31 cellular contexts compared by ENCODE assay signal in genomic region chr3:104951426-104951825, GRCh38.
DNase-seq lines count a peak whose midpoint lies in the region; TF ChIP-seq lines count a peak whose summit lies in the region.
"Had no signal": no experiment of that assay in that cellular context is flagged by ENCODE, and none has a peak within 500 bp of the region (broad histone marks: within the 10 kb centered on the region; RNA-seq: fewer than 3 reads in every experiment).

No MANE protein-coding gene starts in this region.

- peak overlapping the region; percentile 15 for H3K4me3 Mint-ChIP-seq in MCF 10A (ENCODE audit: unreplicated experiment)
- no peak overlapping the region for H3K4me3 Mint-ChIP-seq in activated naive CD4-positive, alpha-beta T cell treated with anti-CD3 and anti-CD28 coated beads, Interleukin-2, amount 10 ng/mL, durations not matched to agents 7 days and 5 days
- H3K4me3 Mint-ChIP-seq: activated CD8-positive, alpha-beta T cell treated with anti-CD3 and anti-CD28 coated beads for 36 hours; activated naive CD8-positive, alpha-beta T cell treated with anti-CD3 and anti-CD28 coated beads, Interleukin-2, amount 10 ng/mL, durations not matched to agents 7 days and 5 days; CD14-positive monocyte; endodermal cell; H9; stimulated activated naive CD8-positive, alpha-beta T cell treated with anti-CD3 and anti-CD28 coated beads, Interleukin-15, amount 100 ng/mL, for 72 hours; T-helper 1 cell treated with Interleukin-12 subunit alpha and Interleukin-12 subunit beta and Interleukin-4 antibody, amounts not matched to agents 30 μg/mL and 1 μg/mL, for 36 hours had no signal

- H3K27me3 ChIP-seq in breast epithelium = no peaks in the 10 kb centered on the region
- H3K27me3 ChIP-seq: cardiac muscle cell, esophagus squamous epithelium, heart right ventricle, tibial artery had no signal

- peak; percentile 32 for DNase-seq in MCF 10A (ENCODE audit: unreplicated experiment)
- no peak for DNase-seq in breast epithelium (ENCODE audit: low spot score in 2 of 2)
- DNase-seq in epithelial cell of esophagus (ENCODE audit: low read depth) = peak; percentile 19
- peak; percentile 6 for DNase-seq in myocyte (ENCODE audit: low read depth)
- peak; percentile 33 for DNase-seq in smooth muscle cell of the brain vasculature (ENCODE audit: low read depth, low spot score)
- no peak for DNase-seq in OCI-M2 (lab: John Stamatoyannopoulos, UW; ENCODE audit: unreplicated experiment)
- no peak for DNase-seq in globus pallidus (ENCODE audit: low spot score)
- DNase-seq in activated naive CD4-positive, alpha-beta T cell treated with anti-CD3 and anti-CD28 coated beads, Interleukin-2, amount 10 ng/mL, durations not matched to agents 7 days and 5 days = no peak
- DNase-seq: activated CD4-positive, alpha-beta T cell treated with anti-CD3 and anti-CD28 coated beads for 1 hour; activated CD8-positive, alpha-beta T cell treated with anti-CD3 and anti-CD28 coated beads for 36 hours; activated naive CD8-positive, alpha-beta T cell treated with anti-CD3 and anti-CD28 coated beads, Interleukin-2, amount 10 ng/mL, durations not matched to agents 7 days and 5 days; DMS79 treated with DMSO at 0.1 percent for 48 hours; endodermal cell; esophagus squamous epithelium; GF-D8; H9; heart right ventricle; KBM-7; MM.1S; NCI-H1417; NCI-H2081 treated with DMSO at 0.1 percent for 48 hours; NCI-H446; NCI-H774; psoas muscle; stimulated activated CD8-positive, alpha-beta memory T cell treated with anti-CD3 and anti-CD28 coated beads, Interleukin-4, amount 100 ng/mL, for 48 hours; stimulated activated naive CD8-positive, alpha-beta T cell treated with anti-CD3 and anti-CD28 coated beads, Interleukin-15, amount 100 ng/mL, for 72 hours; tibial artery had no signal

- intact Hi-C loops in MCF 10A (cut with micrococcal nuclease) (loop anchor here (5.0 kb wide), 1 partner anchor 416 kb away; the partner anchor contains the start of gene ALCAM), breast epithelium (cut with DNase I; ENCODE audit: low total_unique reads) (no loop called here)

- no peaks in the 10 kb centered on the region for H3K36me3 ChIP-seq in breast epithelium
- H3K36me3 ChIP-seq: cardiac muscle cell, esophagus squamous epithelium, heart right ventricle, tibial artery had no signal

- TF ChIP-seq CTCF in MCF 10A (IDR thresholded peaks at IDR 0.05; ENCODE audit: unreplicated experiment) (no peak), breast epithelium (IDR thresholded peaks at IDR 0.05) (no peak), epithelial cell of esophagus (IDR thresholded peaks at IDR 0.05; ENCODE audit: insufficient read depth, low read depth, low read length, missing control alignments) (no peak)

- H3K27ac Mint-ChIP-seq in MCF 10A (ENCODE audit: low read depth, unreplicated experiment) = peak overlapping the region; percentile 95
- H3K27ac Mint-ChIP-seq in activated naive CD4-positive, alpha-beta T cell treated with anti-CD3 and anti-CD28 coated beads, Interleukin-2, amount 10 ng/mL, durations not matched to agents 7 days and 5 days = no peak overlapping the region
- H3K27ac Mint-ChIP-seq: activated CD8-positive, alpha-beta T cell treated with anti-CD3 and anti-CD28 coated beads for 36 hours; activated naive CD8-positive, alpha-beta T cell treated with anti-CD3 and anti-CD28 coated beads, Interleukin-2, amount 10 ng/mL, durations not matched to agents 7 days and 5 days; CD14-positive monocyte; endodermal cell; H9; stimulated activated naive CD8-positive, alpha-beta T cell treated with anti-CD3 and anti-CD28 coated beads, Interleukin-15, amount 100 ng/mL, for 72 hours; T-helper 1 cell treated with Interleukin-12 subunit alpha and Interleukin-12 subunit beta and Interleukin-4 antibody, amounts not matched to agents 30 μg/mL and 1 μg/mL, for 36 hours had no signal

- no peaks in the 10 kb centered on the region for H3K36me3 Mint-ChIP-seq in MCF 10A (ENCODE audit: insufficient read depth, unreplicated experiment)
- no peaks in the 10 kb centered on the region for H3K36me3 Mint-ChIP-seq in activated naive CD4-positive, alpha-beta T cell treated with anti-CD3 and anti-CD28 coated beads, Interleukin-2, amount 10 ng/mL, durations not matched to agents 7 days and 5 days
- H3K36me3 Mint-ChIP-seq: activated naive CD8-positive, alpha-beta T cell treated with anti-CD3 and anti-CD28 coated beads, Interleukin-2, amount 10 ng/mL, durations not matched to agents 7 days and 5 days; CD14-positive monocyte had no signal

- CTCF ChIA-PET in MCF 10A (lab: Yijun Ruan, JAX) = interaction anchor here (0.9 to 1.2 kb wide), 3 partner anchors 10 to 355 kb away, joined by 3 read pairs; no protein-coding TSS in a partner anchor
- CTCF ChIA-PET in activated naive CD4-positive, alpha-beta T cell treated with anti-CD3 and anti-CD28 coated beads, Interleukin-2, amount 10 ng/mL, durations not matched to agents 7 days and 5 days (lab: Charles Lee) = no interaction called here

- no TSS peak for BruUV-seq in MCF 10A (replicated peaks; lab: Mats Ljungman, UMichigan)

- no peaks in the 10 kb centered on the region for H3K9me3 Mint-ChIP-seq in MCF 10A (ENCODE audit: unreplicated experiment)
- H3K9me3 Mint-ChIP-seq in activated naive CD4-positive, alpha-beta T cell treated with anti-CD3 and anti-CD28 coated beads, Interleukin-2, amount 10 ng/mL, durations not matched to agents 7 days and 5 days = no peaks in the 10 kb centered on the region
- H3K9me3 Mint-ChIP-seq: activated naive CD8-positive, alpha-beta T cell treated with anti-CD3 and anti-CD28 coated beads, Interleukin-2, amount 10 ng/mL, durations not matched to agents 7 days and 5 days; endodermal cell; stimulated activated naive CD8-positive, alpha-beta T cell treated with anti-CD3 and anti-CD28 coated beads, Interleukin-15, amount 100 ng/mL, for 72 hours; T-helper 1 cell treated with Interleukin-12 subunit alpha and Interleukin-12 subunit beta and Interleukin-4 antibody, amounts not matched to agents 30 μg/mL and 1 μg/mL, for 36 hours had no signal

- H3K4me1 ChIP-seq in breast epithelium = no peaks in the 10 kb centered on the region
- H3K4me1 ChIP-seq: esophagus squamous epithelium, heart right ventricle, psoas muscle had no signal

- no peak overlapping the region for H3K4me3 ChIP-seq in breast epithelium
- H3K4me3 ChIP-seq in epithelial cell of esophagus (ENCODE audit: low read length) = no peak overlapping the region
- H3K4me3 ChIP-seq: cardiac muscle cell, esophagus squamous epithelium, heart right ventricle, lung, psoas muscle, tibial artery had no signal

- TF ChIP-seq POLR2A in breast epithelium (IDR thresholded peaks at IDR 0.05) = no peak

- peaks cover 26% of the 10 kb centered on the region for H3K4me1 Mint-ChIP-seq in MCF 10A (ENCODE audit: insufficient read depth, unreplicated experiment)
- H3K4me1 Mint-ChIP-seq in activated naive CD4-positive, alpha-beta T cell treated with anti-CD3 and anti-CD28 coated beads, Interleukin-2, amount 10 ng/mL, durations not matched to agents 7 days and 5 days = no peaks in the 10 kb centered on the region
- H3K4me1 Mint-ChIP-seq: activated naive CD8-positive, alpha-beta T cell treated with anti-CD3 and anti-CD28 coated beads, Interleukin-2, amount 10 ng/mL, durations not matched to agents 7 days and 5 days; CD14-positive monocyte; endodermal cell; H9; stimulated activated naive CD8-positive, alpha-beta T cell treated with anti-CD3 and anti-CD28 coated beads, Interleukin-15, amount 100 ng/mL, for 72 hours had no signal

- POLR2A ChIA-PET in MCF 10A (lab: Yijun Ruan, JAX) = interaction anchor here (0.8 to 2.7 kb wide), 6 partner anchors 10 to 416 kb away, joined by 3 to 16 read pairs (median 4); partner anchors contain the start of gene ALCAM

- H3K9me3 ChIP-seq in breast epithelium = no peaks in the 10 kb centered on the region
- H3K9me3 ChIP-seq: esophagus squamous epithelium, psoas muscle, tibial artery had no signal

- no peak overlapping the region for H3K27ac ChIP-seq in breast epithelium
- H3K27ac ChIP-seq: cardiac muscle cell, esophagus squamous epithelium, heart right ventricle, psoas muscle, tibial artery had no signal

- H3K27me3 Mint-ChIP-seq in MCF 10A (ENCODE audit: insufficient read depth, unreplicated experiment) = no peaks in the 10 kb centered on the region
- no peaks in the 10 kb centered on the region for H3K27me3 Mint-ChIP-seq in activated naive CD4-positive, alpha-beta T cell treated with anti-CD3 and anti-CD28 coated beads, Interleukin-2, amount 10 ng/mL, durations not matched to agents 7 days and 5 days
- H3K27me3 Mint-ChIP-seq: activated CD8-positive, alpha-beta T cell treated with anti-CD3 and anti-CD28 coated beads for 36 hours; activated naive CD8-positive, alpha-beta T cell treated with anti-CD3 and anti-CD28 coated beads, Interleukin-2, amount 10 ng/mL, durations not matched to agents 7 days and 5 days; stimulated activated naive CD8-positive, alpha-beta T cell treated with anti-CD3 and anti-CD28 coated beads, Interleukin-15, amount 100 ng/mL, for 72 hours had no signal

Comparison
In these comparisons a context has a peak if more than half of its experiments do, and no peak if none do; other contexts are left out.
1. DNase-seq: peak in MCF 10A (single experiment), epithelial cell of esophagus (single experiment), myocyte (single experiment) and smooth muscle cell of the brain vasculature (single experiment); none in breast epithelium (0 of 2), OCI-M2 (single experiment), globus pallidus (single experiment) and activated naive CD4-positive, alpha-beta T cell treated with anti-CD3 and anti-CD28 coated beads, Interleukin-2, amount 10 ng/mL, durations not matched to agents 7 days and 5 days (single experiment).